Comparison of ENCODE assay signal across 19 cellular contexts in genomic region chr3:150723946-150724345, GRCh38. TPM values are rescaled to one million over a fixed set of nuclear protein-coding genes. Genes with fewer than 3 reads are reported as not detected.
DNase-seq lines count a peak whose midpoint lies in the region; ATAC-seq and TF ChIP-seq lines count a peak whose summit lies in the region.
"Had no signal": no experiment of that assay in that cellular context is flagged by ENCODE, and none has a peak within 500 bp of the region (broad histone marks: within the 10 kb centered on the region; RNA-seq: fewer than 3 reads in every experiment).

No MANE protein-coding gene starts in this region.

- H3F3A ChIP-seq in GM23338 (replicated peaks; ENCODE audit: low read depth) = no peaks in the 10 kb centered on the region

- H3K36me3 ChIP-seq in GM23338 (ENCODE audit: insufficient read depth) = no peaks in the 10 kb centered on the region
- H3K36me3 ChIP-seq in mucosa of stomach (ENCODE audit: control insufficient read depth, insufficient read depth, low read length) = no peaks in the 10 kb centered on the region
- H3K36me3 ChIP-seq in A673 (ENCODE audit: insufficient read depth, low read length, poor library complexity, severe bottlenecking) = no peaks in the 10 kb centered on the region
- H3K36me3 ChIP-seq: BE2C had no signal

- no peaks in the 10 kb centered on the region for H4K20me1 ChIP-seq in GM23338 (replicated peaks; ENCODE audit: insufficient read depth)

- no peaks in the 10 kb centered on the region for H3K9me3 ChIP-seq in T-helper 17 cell (ENCODE audit: control insufficient read depth, low read length, poor library complexity, severe bottlenecking)
- no peaks in the 10 kb centered on the region for H3K9me3 ChIP-seq in mucosa of stomach (ENCODE audit: control insufficient read depth, low read length)
- no peaks in the 10 kb centered on the region for H3K9me3 ChIP-seq in A673 (ENCODE audit: low read depth, low read length, poor library complexity, severe bottlenecking)
- H3K9me3 ChIP-seq: BE2C had no signal

- no TSS peak for BruUV-seq in A673 (replicated peaks; lab: Mats Ljungman, UMichigan)

- H3K4me3 ChIP-seq in GM23338 (no peak overlapping the region), mucosa of stomach (ENCODE audit: low read length) (no peak overlapping the region), A673 (ENCODE audit: low read depth, low read length, poor library complexity, severe bottlenecking) (no peak overlapping the region)

- intact Hi-C loops in activated CD4-positive, alpha-beta T cell treated with anti-CD3 and anti-CD28 coated beads, Interleukin-2, amount 10 ng/mL, durations not matched to agents 24 days and 14 days (cut with micrococcal nuclease) = loop anchor here (1.0 kb wide), 1 partner anchor 60 kb away; no protein-coding TSS in a partner anchor
- intact Hi-C loops in A673 (cut with micrococcal nuclease; ENCODE audit: unreplicated experiment) = loop anchor here (5.0 kb wide), 1 partner anchor 38 kb away; the partner anchor contains the start of gene SIAH2

- no peak for TF ChIP-seq CTCF in GM23338 (conservative IDR thresholded peaks at IDR 0.05; ENCODE audit: low read depth in 2 of 2)
- TF ChIP-seq CTCF in A673 (conservative IDR thresholded peaks at IDR 0.05; ENCODE audit: low read depth, low read length) = no peak

- H3K9me2 ChIP-seq in GM23338 (ENCODE audit: insufficient read depth) = no peaks in the 10 kb centered on the region

- H3K27ac ChIP-seq in GM23338 (ENCODE audit: low read depth) (no peak overlapping the region), A673 (ENCODE audit: low read depth, low read length, poor library complexity, severe bottlenecking) (no peak overlapping the region)

- no peak for ATAC-seq in GM23338
- no peak for ATAC-seq in T-helper 17 cell
- ATAC-seq in GM21529 (IDR thresholded peaks at IDR 0.05; ENCODE audit: unreplicated experiment) = no peak

- H3K4me2 ChIP-seq in GM23338 = no peak overlapping the region

- H3K4me1 ChIP-seq in GM23338 (ENCODE audit: insufficient read depth) = no peaks in the 10 kb centered on the region
- H3K4me1 ChIP-seq in mucosa of stomach (ENCODE audit: control insufficient read depth, insufficient read depth, low read length) = peaks cover 23% of the 10 kb centered on the region
- peaks cover 21% of the 10 kb centered on the region for H3K4me1 ChIP-seq in A673 (ENCODE audit: insufficient read depth, low read length, poor library complexity, severe bottlenecking)

- H3K4me1 Mint-ChIP-seq in activated CD4-positive, alpha-beta T cell treated with anti-CD3 and anti-CD28 coated beads, Interleukin-2, amount 10 ng/mL, durations not matched to agents 24 days and 14 days = peaks cover 28% of the 10 kb centered on the region
- peaks cover 30% of the 10 kb centered on the region for H3K4me1 Mint-ChIP-seq in activated CD4-positive, alpha-beta T cell treated with anti-CD3 and anti-CD28 coated beads, Interleukin-2, amount 10 ng/mL, durations not matched to agents 7 days and 5 days
- H3K4me1 Mint-ChIP-seq in GM23338 = no peaks in the 10 kb centered on the region
- peaks cover 9% of the 10 kb centered on the region for H3K4me1 Mint-ChIP-seq in T-helper 17 cell
- peaks cover 5 to 7% of the 10 kb centered on the region in 2 donors for H3K4me1 Mint-ChIP-seq in immature natural killer cell

- no peak overlapping the region for H3K27ac Mint-ChIP-seq in activated CD4-positive, alpha-beta T cell treated with anti-CD3 and anti-CD28 coated beads, Interleukin-2, amount 10 ng/mL, durations not matched to agents 24 days and 14 days
- H3K27ac Mint-ChIP-seq in activated CD4-positive, alpha-beta T cell treated with anti-CD3 and anti-CD28 coated beads, Interleukin-2, amount 10 ng/mL, durations not matched to agents 7 days and 5 days = no peak overlapping the region
- H3K27ac Mint-ChIP-seq in GM23338 (no peak overlapping the region), T-helper 17 cell (peak overlapping the region; percentile 87), immature natural killer cell (no peak overlapping the region)
- H3K27ac Mint-ChIP-seq: H9 had no signal

- CTCF ChIA-PET in activated CD4-positive, alpha-beta T cell treated with anti-CD3 and anti-CD28 coated beads, Interleukin-2, amount 10 ng/mL, durations not matched to agents 7 days and 5 days (lab: Charles Lee) = no interaction called here
- CTCF ChIA-PET in A673 (lab: Charles Lee) = no interaction called here

- H3K9ac ChIP-seq in mucosa of stomach (ENCODE audit: low read length) = peak overlapping the region; percentile 40

- POLR2A ChIA-PET in activated CD4-positive, alpha-beta T cell treated with anti-CD3 and anti-CD28 coated beads, Interleukin-2, amount 10 ng/mL, durations not matched to agents 7 days and 5 days (lab: Charles Lee) = interaction anchor here (1.2 kb wide), 1 partner anchor 39 kb away, joined by 3 read pairs; the partner anchor contains the start of gene SIAH2
- POLR2A ChIA-PET in A673 (lab: Charles Lee; ENCODE audit: low non-redundant PET) = no interaction called here

- peak; percentile 54 for DNase-seq in activated CD4-positive, alpha-beta T cell treated with anti-CD3 and anti-CD28 coated beads, Interleukin-2, amount 10 ng/mL, durations not matched to agents 24 days and 14 days
- no peak for DNase-seq in activated CD4-positive, alpha-beta T cell treated with anti-CD3 and anti-CD28 coated beads, Interleukin-2, amount 10 ng/mL, durations not matched to agents 7 days and 5 days
- DNase-seq in GM23338 (ENCODE audit: low spot score) (no peak), T-helper 17 cell (no peak), A673 (ENCODE audit: low spot score) (no peak), immature natural killer cell (no peak)
- DNase-seq: BE2C; CD8-positive, alpha-beta memory T cell; H9; IMR-90; MV-4-11; NCI-H1436; NCI-H2171 treated with DMSO at 0.1 percent for 48 hours; NCI-H524 treated with DMSO at 0.1 percent for 48 hours; SIG-M5 had no signal

- H3K27me3 ChIP-seq in GM23338 (ENCODE audit: insufficient read depth) = no peaks in the 10 kb centered on the region
- H3K27me3 ChIP-seq in mucosa of stomach (ENCODE audit: control insufficient read depth, insufficient read depth, low read length) = no peaks in the 10 kb centered on the region
- no peaks in the 10 kb centered on the region for H3K27me3 ChIP-seq in A673 (replicated peaks; ENCODE audit: insufficient read depth, low read depth, low read length, poor library complexity)
- H3K27me3 ChIP-seq: BE2C had no signal

- no peak overlapping the region for H3K4me3 Mint-ChIP-seq in activated CD4-positive, alpha-beta T cell treated with anti-CD3 and anti-CD28 coated beads, Interleukin-2, amount 10 ng/mL, durations not matched to agents 24 days and 14 days
- H3K4me3 Mint-ChIP-seq in activated CD4-positive, alpha-beta T cell treated with anti-CD3 and anti-CD28 coated beads, Interleukin-2, amount 10 ng/mL, durations not matched to agents 7 days and 5 days = no peak overlapping the region
- H3K4me3 Mint-ChIP-seq in GM23338 (no peak overlapping the region), T-helper 17 cell (no peak overlapping the region), immature natural killer cell (no peak overlapping the region)
- H3K4me3 Mint-ChIP-seq: CD8-positive, alpha-beta memory T cell; H9 had no signal

- H3K79me2 ChIP-seq in GM23338 (replicated peaks; ENCODE audit: insufficient read depth) = no peaks in the 10 kb centered on the region

- H3K9me3 Mint-ChIP-seq in activated CD4-positive, alpha-beta T cell treated with anti-CD3 and anti-CD28 coated beads, Interleukin-2, amount 10 ng/mL, durations not matched to agents 24 days and 14 days = no peaks in the 10 kb centered on the region
- no peaks in the 10 kb centered on the region for H3K9me3 Mint-ChIP-seq in activated CD4-positive, alpha-beta T cell treated with anti-CD3 and anti-CD28 coated beads, Interleukin-2, amount 10 ng/mL, durations not matched to agents 7 days and 5 days
- no peaks in the 10 kb centered on the region for H3K9me3 Mint-ChIP-seq in GM23338
- H3K9me3 Mint-ChIP-seq in immature natural killer cell = no peaks in the 10 kb centered on the region
- H3K9me3 Mint-ChIP-seq: CD8-positive, alpha-beta memory T cell; H9 had no signal

- no peaks in the 10 kb centered on the region for H3K36me3 Mint-ChIP-seq in activated CD4-positive, alpha-beta T cell treated with anti-CD3 and anti-CD28 coated beads, Interleukin-2, amount 10 ng/mL, durations not matched to agents 24 days and 14 days (ENCODE audit: low read depth)
- H3K36me3 Mint-ChIP-seq in activated CD4-positive, alpha-beta T cell treated with anti-CD3 and anti-CD28 coated beads, Interleukin-2, amount 10 ng/mL, durations not matched to agents 7 days and 5 days (ENCODE audit: low read depth) = no peaks in the 10 kb centered on the region
- H3K36me3 Mint-ChIP-seq in GM23338 (ENCODE audit: low read depth) (no peaks in the 10 kb centered on the region), T-helper 17 cell (ENCODE audit: low read depth) (peaks cover 2% of the 10 kb centered on the region), immature natural killer cell (peaks cover 5 to 9% (median 8%) of the 10 kb centered on the region in 3 donors)

- no peaks in the 10 kb centered on the region for H3K27me3 Mint-ChIP-seq in activated CD4-positive, alpha-beta T cell treated with anti-CD3 and anti-CD28 coated beads, Interleukin-2, amount 10 ng/mL, durations not matched to agents 24 days and 14 days
- no peaks in the 10 kb centered on the region for H3K27me3 Mint-ChIP-seq in activated CD4-positive, alpha-beta T cell treated with anti-CD3 and anti-CD28 coated beads, Interleukin-2, amount 10 ng/mL, durations not matched to agents 7 days and 5 days
- peaks cover 5% of the 10 kb centered on the region for H3K27me3 Mint-ChIP-seq in GM23338 (ENCODE audit: insufficient read depth, low read depth, poor library complexity)
- H3K27me3 Mint-ChIP-seq in T-helper 17 cell = no peaks in the 10 kb centered on the region
- no peaks in the 10 kb centered on the region for H3K27me3 Mint-ChIP-seq in immature natural killer cell (ENCODE audit: low read depth in 3 of 3)

- H2AFZ ChIP-seq in GM23338 = 0 out of 2 replicates have a peak overlapping the region, but pooled peaks have one; percentile 23

RNA-seq across cellular contexts. Expression of gene ERICH6, which starts 20.2 kb away (rescaled TPM):
- total RNA-seq in activated CD4-positive, alpha-beta T cell treated with anti-CD3 and anti-CD28 coated beads, Interleukin-2, amount 10 ng/mL, durations not matched to agents 24 days and 14 days = not detected in 2 replicates
- under 1 TPM; 0.50 to 0.81 TPM for total RNA-seq in activated CD4-positive, alpha-beta T cell treated with anti-CD3 and anti-CD28 coated beads, Interleukin-2, amount 10 ng/mL, durations not matched to agents 7 days and 5 days
- total RNA-seq in GM23338 (2014; rRNA removed; shearing (Covaris generic)) = not detected in 2 replicates
- polyA plus RNA-seq in GM23338 (2016; fragmentation: Nextera tagmentation; extraction: Ambion mirVana) = 0.19 and 0.32 TPM in 2 replicates
- total RNA-seq in T-helper 17 cell = 1 to 10 TPM in 1 of 2 donors, under 1 TPM in 1; 0.92 to 1.6 TPM
- 0.24 and 0.32 TPM in 2 replicates for total RNA-seq in A673 (2021)
- under 1 TPM in 1 of 3 donors, not detected in 2; 0.94 TPM for polyA plus RNA-seq in immature natural killer cell
- total RNA-seq: H9; T-helper 2 cell treated with Interferon-gamma antibody and Interleukin-4, amounts not matched to agents 100 ng/mL and 5 ng/mL, for 36 hours had no signal
- polyA plus RNA-seq: AG04450; CD8-positive, alpha-beta memory T cell; IMR-90 had no signal

RNA-seq across cellular contexts. Expression of gene SIAH2, which starts 39.0 kb away (rescaled TPM):
- total RNA-seq in activated CD4-positive, alpha-beta T cell treated with anti-CD3 and anti-CD28 coated beads, Interleukin-2, amount 10 ng/mL, durations not matched to agents 24 days and 14 days = 130 and 133 TPM in 2 replicates
- total RNA-seq in activated CD4-positive, alpha-beta T cell treated with anti-CD3 and anti-CD28 coated beads, Interleukin-2, amount 10 ng/mL, durations not matched to agents 7 days and 5 days = 10 to 100 TPM; 30.9 to 40.8 TPM
- 15.3 and 28.8 TPM in 2 replicates for total RNA-seq in GM23338 (2014; rRNA removed; shearing (Covaris generic))
- polyA plus RNA-seq in GM23338 (2016; fragmentation: Nextera tagmentation; extraction: Ambion mirVana) = 6.3 and 6.4 TPM in 2 replicates
- total RNA-seq in T-helper 17 cell = 10 to 100 TPM; 44.2 to 70.9 TPM
- 26.8 and 28.8 TPM in 2 replicates for total RNA-seq in A673 (2021)
- polyA plus RNA-seq in immature natural killer cell = 10 to 100 TPM; 22.7 to 29.1 (median 25.5) TPM
